In genomic region chr15:67543348-67543718, GRCh38 we compare ENCODE assay signal across 9 cellular contexts. TPM values are rescaled to one million over a fixed set of nuclear protein-coding genes. Genes with fewer than 3 reads are reported as not detected.
DNase-seq lines count a peak whose midpoint lies in the region; ATAC-seq, FAIRE-seq and TF ChIP-seq lines count a peak whose summit lies in the region.
"Had no signal": no experiment of that assay in that cellular context is flagged by ENCODE, and none has a peak within 500 bp of the region (broad histone marks: within the 10 kb centered on the region; RNA-seq: fewer than 3 reads in every experiment).

No MANE protein-coding gene starts in this region.

- no peak for TF ChIP-seq RAD21 in A549 (conservative IDR thresholded peaks at IDR 0.05 in 1 of 2, IDR thresholded peaks at IDR 0.05 in 1 of 2)

- TF ChIP-seq CTCF in A549 (IDR thresholded peaks at IDR 0.05) (no peak), brain microvascular endothelial cell (IDR thresholded peaks at IDR 0.05; ENCODE audit: low read depth, low read length, missing control alignments) (no peak), suprapubic skin (IDR thresholded peaks at IDR 0.05) (no peak)

- 57% methylated on average over 3 of the region's 7 CpGs for WGBS in A549 (ENCODE audit: missing lambda C conversion rate)
- 38% methylated on average over 2 of the region's 7 CpGs for WGBS in suprapubic skin

- no peaks in the 10 kb centered on the region for H3K27me3 ChIP-seq in HUES48 (ENCODE audit: control insufficient read depth, insufficient read depth, low read length)
- no peaks in the 10 kb centered on the region for H3K27me3 ChIP-seq in brain microvascular endothelial cell (replicated peaks)
- H3K27me3 ChIP-seq in suprapubic skin, result no peaks in the 10 kb centered on the region

- TF ChIP-seq POLR2A in A549 (IDR thresholded peaks at IDR 0.05; ENCODE audit: low read length) (no peak), suprapubic skin (IDR thresholded peaks at IDR 0.05) (no peak)

- H3K9ac ChIP-seq in HUES48 (ENCODE audit: low read depth, low read length), result peak overlapping the region; percentile 62; the same call in 1 of the 2 replicates

- POLR2A ChIA-PET in A549 (lab: Yijun Ruan, JAX), result no interaction called here

- no peak for TF ChIP-seq EP300 in A549 (IDR thresholded peaks at IDR 0.05)
- no peak for TF ChIP-seq EP300 in suprapubic skin (IDR thresholded peaks at IDR 0.05)

- intact Hi-C loops in left colon (cut with DNase I, micrococcal nuclease), result no loop called here

- H3K4me2 ChIP-seq in A549, result peak overlapping the region; percentile 91

- FAIRE-seq in A549 (lab: Jason Lieb, UNC), result no peak
- FAIRE-seq: islet of Langerhans had no signal

- CTCF ChIA-PET in A549 (lab: Yijun Ruan, JAX), result interaction anchor here (1.4 kb wide), 1 partner anchor 19 kb away, joined by 3 read pairs; no protein-coding TSS in a partner anchor

- H3K4me3 ChIP-seq in A549 (peak overlapping the region; percentile 56), HUES48 (ENCODE audit: low read depth, low read length) (peak overlapping the region; percentile 89), brain microvascular endothelial cell (ENCODE audit: low read depth, low read length) (peak overlapping the region; percentile 90), suprapubic skin (peak overlapping the region; percentile 91)

- H3K27ac ChIP-seq in A549 (peak overlapping the region; percentile 73 to 91), HUES48 (ENCODE audit: low read depth, low read length) (no peak overlapping the region), brain microvascular endothelial cell (no peak overlapping the region), suprapubic skin (peak overlapping the region; percentile 90)

- H3K9me3 ChIP-seq in A549 (no peaks in the 10 kb centered on the region), HUES48 (ENCODE audit: control insufficient read depth, insufficient read depth, low read length) (no peaks in the 10 kb centered on the region), suprapubic skin (no peaks in the 10 kb centered on the region)

- DNase-seq in A549 (ENCODE audit: low read depth in 1 of 2, low spot score in 1 of 2) (peak; percentile 14 to 28), brain microvascular endothelial cell (no peak), left colon (peak; percentile 37), suprapubic skin (ENCODE audit: low spot score in 2 of 2) (peak in 1 of 2 donors; percentile 64), CD1c-positive myeloid dendritic cell (ENCODE audit: extremely low spot score) (no peak)

- ATAC-seq in A549 (peak; percentile 16 to 24; a peak in 3 of 6 replicates), left colon (peak; percentile 20), HG02571 (IDR thresholded peaks at IDR 0.05; ENCODE audit: unreplicated experiment) (no peak), GM18517 (IDR thresholded peaks at IDR 0.05; ENCODE audit: unreplicated experiment) (no peak)

- H3K36me3 ChIP-seq in HUES48 (ENCODE audit: control insufficient read depth, insufficient read depth, low read length) (0 out of 2 replicates have a peak, but pooled peaks cover 11% of the 10 kb centered on the region), brain microvascular endothelial cell (replicated peaks) (no peaks in the 10 kb centered on the region), suprapubic skin (peaks cover 8% of the 10 kb centered on the region)

- in situ Hi-C loops in brain microvascular endothelial cell (cut with HindIII; ENCODE audit: low pct_ligation_motif_present, low sequenced_read_pairs), result no loop called here

- H3K4me1 ChIP-seq in A549, result peaks cover 14% of the 10 kb centered on the region
- H3K4me1 ChIP-seq in HUES48 (ENCODE audit: control insufficient read depth, insufficient read depth, low read length), result peaks cover 11% of the 10 kb centered on the region
- H3K4me1 ChIP-seq in suprapubic skin, result peaks cover 38% of the 10 kb centered on the region

TF ChIP-seq in A549, 52 proteins besides CTCF, POLR2A, EP300 and RAD21:
- TF ChIP-seq HOXB5 (CRISPR knock-in tag; IDR thresholded peaks at IDR 0.05) (no peak), PBX3 (IDR thresholded peaks at IDR 0.05) (no peak), ZC3H11A (IDR thresholded peaks at IDR 0.05) (0 out of 2 replicates have a peak, but pooled peaks have one; percentile 0)

RNA-seq across cellular contexts. Expression of gene MAP2K5, which starts 0.8 kb away (rescaled TPM):
- polyA plus RNA-seq in A549 (2011; rRNA removed) (7.8 and 9.2 TPM in 2 replicates), A549 (2017; fragmentation: RNase III; extraction: RNeasy Plus Mini Kit Qiagen cat#74134 plus additional on column Dnase treatment) (10.2 to 12.2 TPM (median 11.0 TPM) in 3 replicates)
- 5.7 and 7.8 TPM in 2 replicates for polyA plus RNA-seq in A549 (2012; cell fraction: cytosol; rRNA removed)
- polyA plus RNA-seq in A549 (2012; cell fraction: nucleus; rRNA removed), result 7.8 and 8.1 TPM in 2 replicates
- 11.4 and 13.8 TPM in 2 replicates for polyA minus RNA-seq in A549 (2011; rRNA and poly(A)+ RNA removed)
- total RNA-seq in left colon (10 to 100 TPM; 19.1 to 23.0 TPM), suprapubic skin (10 to 100 TPM in 2 of 4 donors, 1 to 10 TPM in 2; 9.5 to 18.5 (median 10.2) TPM)

RNA-seq across cellular contexts. Expression of gene C15orf61, which starts 22.4 kb away (rescaled TPM):
- polyA plus RNA-seq in A549 (2011; rRNA removed), result 3.7 and 5.9 TPM in 2 replicates
- polyA plus RNA-seq in A549 (2012; cell fraction: cytosol; rRNA removed), result 6.8 and 9.3 TPM in 2 replicates
- 4.2 and 7.0 TPM in 2 replicates for polyA plus RNA-seq in A549 (2012; cell fraction: nucleus; rRNA removed)
- 3.6 to 3.7 TPM (median 3.6 TPM) in 3 replicates for polyA plus RNA-seq in A549 (2017; fragmentation: RNase III; extraction: RNeasy Plus Mini Kit Qiagen cat#74134 plus additional on column Dnase treatment)
- 3.1 and 4.4 TPM in 2 replicates for polyA minus RNA-seq in A549 (2011; rRNA and poly(A)+ RNA removed)
- 1 to 10 TPM; 5.5 to 7.0 TPM for total RNA-seq in left colon
- total RNA-seq in suprapubic skin, result 10 to 100 TPM; 12.8 to 23.6 (median 16.8) TPM

Comparison
In these comparisons a context has a peak if more than half of its experiments do, and no peak if none do; other contexts are left out.
1. ATAC-seq: peak in A549 (2 of 2) and left colon (single experiment); none in HG02571 (single experiment) and GM18517 (single experiment).
2. DNase-seq: peak in A549 (2 of 2) and left colon (2 of 2); none in brain microvascular endothelial cell (single experiment) and CD1c-positive myeloid dendritic cell (single experiment).
3. H3K27ac ChIP-seq: peak in A549 (2 of 2) and suprapubic skin (single experiment); none in HUES48 (single experiment) and brain microvascular endothelial cell (single experiment).
4. Peak in every context shown above with its lines, with median percentiles within 50 percentile points of each other: H3K4me3 ChIP-seq.